ENCODE assay signal across 10 cellular contexts in the genomic region with DNA sequence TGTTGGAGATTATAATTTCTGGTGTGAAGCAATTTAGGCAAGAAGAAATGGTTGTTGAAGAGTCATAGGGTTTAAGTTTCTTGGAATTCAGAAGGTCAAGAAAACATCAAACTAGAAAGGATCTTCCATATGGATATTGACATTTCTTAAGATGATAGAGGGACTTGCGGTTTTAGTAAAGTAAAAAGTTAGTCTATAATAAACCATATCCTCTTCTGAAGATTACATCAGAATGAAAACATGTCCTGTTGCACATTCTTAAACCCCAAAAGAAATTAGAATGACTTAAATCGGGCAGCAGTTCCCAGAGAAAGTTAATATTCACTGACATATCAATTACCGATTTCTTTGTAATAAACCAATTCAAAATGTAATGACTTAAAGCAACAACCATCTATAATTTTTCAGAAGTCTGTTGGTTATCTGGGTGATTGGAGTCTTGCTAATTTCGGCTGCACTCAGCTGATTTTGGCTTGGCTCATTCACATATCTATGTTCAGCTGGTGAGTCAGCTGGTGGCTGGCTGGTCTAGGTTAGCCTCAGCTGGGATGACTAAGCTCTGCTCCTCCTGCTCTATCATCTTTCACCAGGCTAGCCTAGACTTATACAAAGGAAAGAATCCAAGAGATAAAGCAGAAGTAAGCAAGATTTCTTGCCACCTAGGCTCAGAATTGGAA. TPM values are rescaled to one million over a fixed set of nuclear protein-coding genes. Genes with fewer than 3 reads are reported as not detected.
A peak's percentile ranks its signal among the peaks of the same experiment; 100 is the strongest.
DNase-seq lines count a peak whose midpoint lies in the region; ATAC-seq and TF ChIP-seq lines count a peak whose summit lies in the region.
"Had no signal": no experiment of that assay in that cellular context is flagged by ENCODE, and none has a peak within 500 bp of the region (broad histone marks: within the 10 kb centered on the region; RNA-seq: fewer than 3 reads in every experiment).

No MANE protein-coding gene starts in this region.

- H3K27ac ChIP-seq in heart right ventricle (peak overlapping the region in 3 of 10 donors; percentile 22 to 47 (median 31)), SJSA1 (peak overlapping the region; percentile 31), foreskin keratinocyte (no peak overlapping the region)
- H3K27ac ChIP-seq: dorsolateral prefrontal cortex, pancreas had no signal

- H3K36me3 ChIP-seq in heart right ventricle: no peaks in the 10 kb centered on the region
- no peaks in the 10 kb centered on the region for H3K36me3 ChIP-seq in SJSA1
- H3K36me3 ChIP-seq: pancreas had no signal

- H3K27me3 ChIP-seq in heart right ventricle: peaks cover 0 to 23% (median 0%) of the 10 kb centered on the region in 7 donors
- no peaks in the 10 kb centered on the region for H3K27me3 ChIP-seq in SJSA1 (replicated peaks)
- H3K27me3 ChIP-seq in foreskin keratinocyte: no peaks in the 10 kb centered on the region

- no peaks in the 10 kb centered on the region for H3K9me3 ChIP-seq in heart right ventricle
- H3K9me3 ChIP-seq in SJSA1 (replicated peaks): no peaks in the 10 kb centered on the region
- H3K9me3 ChIP-seq: pancreas had no signal

- DNase-seq in heart right ventricle (peak in 1 of 2 donors; percentile 13), cardiac septum (ENCODE audit: low spot score) (no peak), SJSA1 (ENCODE audit: low read depth in 1 of 2, low spot score in 2 of 2) (peak in 1 of 2 experiments; percentile 75), foreskin keratinocyte (peak; percentile 61 to 80), superior temporal gyrus (ENCODE audit: extremely low spot score) (peak; percentile 28), GM13977 (ENCODE audit: low spot score) (no peak), GM10266 (ENCODE audit: extremely low spot score) (no peak)
- DNase-seq: pancreas had no signal

- intact Hi-C loops in heart right ventricle (cut with DNase I): no loop called here
- intact Hi-C loops in cardiac septum (cut with DNase I): no loop called here

- no peaks in the 10 kb centered on the region for H3K4me1 ChIP-seq in heart right ventricle
- peaks cover 27% of the 10 kb centered on the region for H3K4me1 ChIP-seq in SJSA1 (replicated peaks)
- H3K4me1 ChIP-seq in foreskin keratinocyte: peaks cover 6% of the 10 kb centered on the region
- H3K4me1 ChIP-seq: pancreas had no signal

- in situ Hi-C loops in GM13977 (cut with MboI; ENCODE audit: low pct_unique_long_range_greater_than_20kb, low sequenced_read_pairs, unreplicated experiment): no loop called here

- WGBS in heart right ventricle, 2 donors: 45 to 66% methylated on average over 4 of the region's 4 CpGs

- TF ChIP-seq CTCF in heart right ventricle (IDR thresholded peaks at IDR 0.05) (no peak), foreskin keratinocyte (conservative IDR thresholded peaks at IDR 0.05) (no peak), GM13977 (IDR thresholded peaks at IDR 0.05; ENCODE audit: extremely low read depth, insufficient read depth, missing control alignments) (no peak), GM10266 (IDR thresholded peaks at IDR 0.05; ENCODE audit: control insufficient read depth, insufficient read depth, low read depth, missing control alignments) (no peak)

- ATAC-seq in heart right ventricle: peak; percentile 52 to 97 (median 77)
- peak; percentile 100 for ATAC-seq in foreskin keratinocyte
- no peak for ATAC-seq in HG03039 (IDR thresholded peaks at IDR 0.05; ENCODE audit: unreplicated experiment)

- H3K4me3 ChIP-seq in heart right ventricle: no peak overlapping the region
- no peak overlapping the region for H3K4me3 ChIP-seq in SJSA1
- H3K4me3 ChIP-seq: dorsolateral prefrontal cortex, pancreas had no signal

RNA-seq across cellular contexts. Expression of a gene that starts 24.4 kb away (rescaled TPM):
- total RNA-seq in heart right ventricle (10 to 100 TPM; 18.0 to 27.6 (median 21.0) TPM), cardiac septum (37.6 TPM), foreskin keratinocyte (21.9 and 28.5 TPM in 2 replicates)
- polyA plus RNA-seq in heart right ventricle (10 to 100 TPM; 10.2 to 22.6 TPM), foreskin keratinocyte (14.2 and 15.0 TPM in 2 replicates)
- total RNA-seq in SJSA1 (2014; rRNA removed; shearing (Covaris generic)): 60.0 and 63.7 TPM in 2 replicates

Comparison
In these comparisons a context has a peak if more than half of its experiments do, and no peak if none do; other contexts are left out.
1. DNase-seq: peak in foreskin keratinocyte (2 of 2) and superior temporal gyrus (single experiment); none in cardiac septum (single experiment), GM13977 (single experiment) and GM10266 (single experiment).